Comparison of ENCODE assay signal across 23 cellular contexts in genomic region chr6:70705772-70706171, GRCh38.
"Had no signal": no experiment of that assay in that cellular context is flagged by ENCODE, and none has a peak within 500 bp of the region (broad histone marks: within the 10 kb centered on the region; RNA-seq: fewer than 3 reads in every experiment).

No MANE protein-coding gene starts in this region.

- H3K27me3 ChIP-seq: ovary, right atrium auricular region, suprapubic skin, tibial nerve, uterus had no signal

- H3K4me3 Mint-ChIP-seq: immature natural killer cell; mesothelial cell of epicardium; naive thymus-derived CD4-positive, alpha-beta T cell; natural killer cell treated with Interleukin-12 subunit alpha and Interleukin-12 subunit beta and Interleukin-15 and Interleukin-18, amount 100 ng/mL, for 72 hours; stimulated activated naive CD8-positive, alpha-beta T cell treated with anti-CD3 and anti-CD28 coated beads, Interleukin-15, Interleukin-2, amounts not matched to agents 100 ng/mL and 50 ng/mL, for 24 hours; type B pancreatic cell had no signal

- H3K4me3 ChIP-seq: lower lobe of right lung, ovary, right atrium auricular region, skin epidermis, suprapubic skin, thoracic aorta, tibial nerve, uterus had no signal

- H3K27ac ChIP-seq: lower lobe of right lung, ovary, right atrium auricular region, skin epidermis, suprapubic skin, thoracic aorta, tibial nerve, uterus had no signal

- H3K27me3 Mint-ChIP-seq: naive thymus-derived CD4-positive, alpha-beta T cell; natural killer cell treated with Interleukin-12 subunit alpha and Interleukin-12 subunit beta and Interleukin-15 and Interleukin-18, amount 100 ng/mL, for 72 hours; progenitor cell of endocrine pancreas; stimulated activated naive CD8-positive, alpha-beta T cell treated with anti-CD3 and anti-CD28 coated beads, Interleukin-15, Interleukin-2, amounts not matched to agents 100 ng/mL and 50 ng/mL, for 24 hours; type B pancreatic cell had no signal

- H3K36me3 ChIP-seq: lower lobe of right lung, ovary, right atrium auricular region, suprapubic skin, thoracic aorta, uterus had no signal

- H3K36me3 Mint-ChIP-seq: immature natural killer cell; natural killer cell treated with Interleukin-12 subunit alpha and Interleukin-12 subunit beta and Interleukin-15 and Interleukin-18, amount 100 ng/mL, for 72 hours had no signal

- H3K27ac Mint-ChIP-seq: mesothelial cell of epicardium; progenitor cell of endocrine pancreas; stimulated activated naive CD8-positive, alpha-beta T cell treated with anti-CD3 and anti-CD28 coated beads, Interleukin-15, Interleukin-2, amounts not matched to agents 100 ng/mL and 50 ng/mL, for 24 hours; type B pancreatic cell had no signal

- ATAC-seq: left ventricle myocardium superior; lower lobe of right lung; natural killer cell treated with Interleukin-12 subunit alpha and Interleukin-12 subunit beta and Interleukin-15 and Interleukin-18, amount 100 ng/mL, for 72 hours; sciatic nerve had no signal

- H3K9me3 ChIP-seq: lower lobe of right lung, ovary, right atrium auricular region, suprapubic skin, thoracic aorta, uterus had no signal

- H3K4me1 ChIP-seq: uterus had no signal

- DNase-seq: kidney; left ventricle myocardium superior; lower lobe of right lung; mesendoderm; ovary; stimulated activated CD4-positive, alpha-beta T cell treated with anti-CD3 and anti-CD28 coated beads, Interleukin-12 subunit alpha, Interleukin-12 subunit beta, amount 100 ng/mL, for 4 hours; stimulated activated CD4-positive, alpha-beta T cell treated with anti-CD3 and anti-CD28 coated beads, Interleukin-15, amount 100 ng/mL, for 24 hours; stimulated activated CD4-positive, alpha-beta T cell treated with anti-CD3 and anti-CD28 coated beads, Interleukin-2, amount 100 ng/mL, for 24 hours; stimulated activated CD4-positive, alpha-beta T cell treated with anti-CD3 and anti-CD28 coated beads, Interleukin-4, amount 100 ng/mL, for 1 hour; uterus had no signal

- H3K9me3 Mint-ChIP-seq: immature natural killer cell; natural killer cell treated with Interleukin-12 subunit alpha and Interleukin-12 subunit beta and Interleukin-15 and Interleukin-18, amount 100 ng/mL, for 72 hours; stimulated activated naive CD8-positive, alpha-beta T cell treated with anti-CD3 and anti-CD28 coated beads, Interleukin-15, Interleukin-2, amounts not matched to agents 100 ng/mL and 50 ng/mL, for 24 hours; type B pancreatic cell had no signal

- H3K4me1 Mint-ChIP-seq: mesothelial cell of epicardium had no signal
